In genomic region chr20:32031007-32031958, GRCh38 we compare ENCODE assay signal across 8 cellular contexts. TPM values are rescaled to one million over a fixed set of nuclear protein-coding genes. Genes with fewer than 3 reads are reported as not detected.
DNase-seq lines count a peak whose midpoint lies in the region; ATAC-seq and TF ChIP-seq lines count a peak whose summit lies in the region.

No MANE protein-coding gene starts in this region.

- TF ChIP-seq EP300 in upper lobe of left lung (IDR thresholded peaks at IDR 0.05) = no peak

- peak overlapping the region; percentile 30 for H3K4me3 ChIP-seq in osteoblast (ENCODE audit: insufficient read depth, low read length)
- peak overlapping the region in 2 of 4 donors; percentile 25 to 36 for H3K4me3 ChIP-seq in upper lobe of left lung

- in situ Hi-C loops in G401 (cut with HindIII; ENCODE audit: low sequenced_read_pairs) (no loop called here), SK-MEL-5 (cut with HindIII; ENCODE audit: low pct_unique_long_range_greater_than_20kb, low sequenced_read_pairs) (no loop called here)

- H3K4me1 ChIP-seq in osteoblast (ENCODE audit: insufficient read depth, low read length) = peaks cover 2% of the 10 kb centered on the region
- H3K4me1 ChIP-seq in upper lobe of left lung = peaks cover 12 to 22% (median 21%) of the 10 kb centered on the region in 4 donors

- peak overlapping the region; percentile 65 for H3K4me2 ChIP-seq in osteoblast (ENCODE audit: insufficient read depth, low read length)

- no peaks in the 10 kb centered on the region for H3K9me3 ChIP-seq in osteoblast (ENCODE audit: low read depth, low read length)
- H3K9me3 ChIP-seq in upper lobe of left lung = no peaks in the 10 kb centered on the region

- no peaks in the 10 kb centered on the region for H4K20me1 ChIP-seq in osteoblast (ENCODE audit: insufficient read depth, low read length)

- no peaks in the 10 kb centered on the region for H3K79me2 ChIP-seq in osteoblast (ENCODE audit: insufficient read depth, low read length)

- no peaks in the 10 kb centered on the region for H3K36me3 ChIP-seq in osteoblast (ENCODE audit: insufficient read depth, low read length)
- peaks cover 0 to 11% (median 0%) of the 10 kb centered on the region in 4 donors for H3K36me3 ChIP-seq in upper lobe of left lung

- H3K27ac ChIP-seq in osteoblast (ENCODE audit: low read depth, low read length) (no peak overlapping the region), upper lobe of left lung (peak overlapping the region in 3 of 4 donors; percentile 35 to 60 (median 39))

- peak overlapping the region; percentile 22 for H2AFZ ChIP-seq in osteoblast (ENCODE audit: low read length)

- DNase-seq in G401 (ENCODE audit: low spot score) = peak; percentile 93
- DNase-seq in MV-4-11 (lab: John Stamatoyannopoulos, UW) = peak; percentile 35
- DNase-seq in SK-MEL-5 (ENCODE audit: low read depth, low spot score) = peak; percentile 92
- peak; percentile 63 for DNase-seq in activated naive CD4-positive, alpha-beta T cell treated with Interleukin-2 at 50 U/mL for 16 hours
- DNase-seq in germinal center (ENCODE audit: low spot score) = peak; percentile 71
- DNase-seq in osteoblast (ENCODE audit: insufficient read length, low spot score, missing footprints) = peak; percentile 95
- DNase-seq in upper lobe of left lung = peak; percentile 81 to 88
- no peak for DNase-seq in cortex of kidney (lab: John Stamatoyannopoulos, UW)

- peak; percentile 91 for TF ChIP-seq CTCF in osteoblast (IDR thresholded peaks at IDR 0.05; ENCODE audit: extremely low read depth, low read depth, low read length)
- TF ChIP-seq CTCF in upper lobe of left lung (IDR thresholded peaks at IDR 0.05) = peak; percentile 93 to 97 (median 94)

- ATAC-seq in upper lobe of left lung (ENCODE audit: low FRiP score in 2 of 2) = peak; percentile 86

- no peak for TF ChIP-seq POLR2A in upper lobe of left lung (IDR thresholded peaks at IDR 0.05)

- H3K27me3 ChIP-seq in osteoblast (ENCODE audit: insufficient read depth, low read length) (peaks cover 56% of the 10 kb centered on the region), upper lobe of left lung (no peaks in the 10 kb centered on the region)

- 17 to 47% methylated on average over 7 to 50 of the region's 59 CpGs for WGBS in upper lobe of left lung, 2 donors

RNA-seq across cellular contexts. Expression of gene HCK, which starts 20.8 kb away (rescaled TPM):
- 0.12 and 0.41 TPM in 2 replicates for total RNA-seq in G401 (2014; rRNA removed; shearing (Covaris generic))
- total RNA-seq in SK-MEL-5 (2014; rRNA removed; shearing (Covaris generic)) = not detected in 2 replicates
- not detected in 2 replicates for polyA plus RNA-seq in SK-MEL-5 (2015; cell fraction: cytosol; rRNA removed)
- not detected in 2 replicates for polyA plus RNA-seq in SK-MEL-5 (2015; cell fraction: nucleus; rRNA removed)
- total RNA-seq in osteoblast (0.36 TPM in 1 of 2 replicates, not detected in the other), upper lobe of left lung (10 to 100 TPM; 27.7 to 93.9 (median 69.1) TPM)

RNA-seq across cellular contexts. Expression of gene CCM2L, which starts 21.0 kb away (rescaled TPM):
- 40.7 and 52.6 TPM in 2 replicates for total RNA-seq in G401 (2014; rRNA removed; shearing (Covaris generic))
- total RNA-seq in SK-MEL-5 (2014; rRNA removed; shearing (Covaris generic)) = 0.08 and 0.16 TPM in 2 replicates
- polyA plus RNA-seq in SK-MEL-5 (2015; cell fraction: cytosol; rRNA removed) = 0.15 and 0.27 TPM in 2 replicates
- polyA plus RNA-seq in SK-MEL-5 (2015; cell fraction: nucleus; rRNA removed) = not detected in 2 replicates
- not detected in 2 replicates for total RNA-seq in osteoblast
- 10 to 100 TPM in 2 of 6 donors, 1 to 10 TPM in 4; 4.2 to 29.2 (median 8.3) TPM for total RNA-seq in upper lobe of left lung

Comparison
In these comparisons a context has a peak if more than half of its experiments do, and no peak if none do; other contexts are left out.
1. RNA of gene HCK, which starts 20.8 kb away (total RNA-seq): 27.7 to 93.9 TPM in upper lobe of left lung; 0.12 to 0.41 TPM in G401, 0.36 TPM in osteoblast and not detected in SK-MEL-5; every median in the first group is over 10 times any median in the second.